Comparison of ENCODE assay signal across 13 cellular contexts in genomic region chr7:158633055-158633956, GRCh38. TPM values are rescaled to one million over a fixed set of nuclear protein-coding genes. Genes with fewer than 3 reads are reported as not detected.
DNase-seq lines count a peak whose midpoint lies in the region; ATAC-seq and TF ChIP-seq lines count a peak whose summit lies in the region.
"Had no signal": no experiment of that assay in that cellular context is flagged by ENCODE, and none has a peak within 500 bp of the region (broad histone marks: within the 10 kb centered on the region; RNA-seq: fewer than 3 reads in every experiment).

No MANE protein-coding gene starts in this region.

- H3K9me3 ChIP-seq in upper lobe of right lung (no peaks in the 10 kb centered on the region), gastrocnemius medialis (no peaks in the 10 kb centered on the region)
- H3K9me3 ChIP-seq: SJCRH30 had no signal

- intact Hi-C loops in natural killer cell (cut with micrococcal nuclease): no loop called here
- intact Hi-C loops in upper lobe of right lung (cut with DNase I): no loop called here
- intact Hi-C loops in gastrocnemius medialis (cut with DNase I; ENCODE audit: low total_unique reads): no loop called here

- no peaks in the 10 kb centered on the region for H3K36me3 Mint-ChIP-seq in natural killer cell treated with Interleukin-12 subunit alpha and Interleukin-12 subunit beta and Interleukin-15 and Interleukin-18, amount 100 ng/mL, for 72 hours
- H3K36me3 Mint-ChIP-seq in natural killer cell (peaks cover under 1% of the 10 kb centered on the region), IgD-negative memory B cell (peaks cover 8% of the 10 kb centered on the region)

- no peaks in the 10 kb centered on the region for H3K4me1 ChIP-seq in upper lobe of right lung
- H3K4me1 ChIP-seq in gastrocnemius medialis: no peaks in the 10 kb centered on the region
- H3K4me1 ChIP-seq: SJCRH30 had no signal

- H3K27ac ChIP-seq in upper lobe of right lung (no peak overlapping the region), gastrocnemius medialis (no peak overlapping the region)
- H3K27ac ChIP-seq: SJCRH30 had no signal

- no peaks in the 10 kb centered on the region for H3K36me3 ChIP-seq in upper lobe of right lung
- no peaks in the 10 kb centered on the region for H3K36me3 ChIP-seq in gastrocnemius medialis

- H3K4me1 Mint-ChIP-seq in natural killer cell treated with Interleukin-12 subunit alpha and Interleukin-12 subunit beta and Interleukin-15 and Interleukin-18, amount 100 ng/mL, for 72 hours (ENCODE audit: low read depth in 2 of 2): peaks cover 3% of the 10 kb centered on the region in 2 donors
- H3K4me1 Mint-ChIP-seq in natural killer cell (peaks cover 2 to 3% of the 10 kb centered on the region in 2 donors), IgD-negative memory B cell (peaks cover 13 to 14% (median 13%) of the 10 kb centered on the region in 3 donors)
- H3K4me1 Mint-ChIP-seq: H9, nephron had no signal

- ATAC-seq in natural killer cell treated with Interleukin-12 subunit alpha and Interleukin-12 subunit beta and Interleukin-15 and Interleukin-18, amount 100 ng/mL, for 72 hours: peak; percentile 20 to 31
- ATAC-seq in natural killer cell: no peak
- ATAC-seq in HG02610 (IDR thresholded peaks at IDR 0.05; ENCODE audit: unreplicated experiment): peak; percentile 62
- ATAC-seq in upper lobe of right lung: peak; percentile 25
- no peak for ATAC-seq in gastrocnemius medialis

- H3K4me3 Mint-ChIP-seq in natural killer cell treated with Interleukin-12 subunit alpha and Interleukin-12 subunit beta and Interleukin-15 and Interleukin-18, amount 100 ng/mL, for 72 hours: no peak overlapping the region
- no peak overlapping the region for H3K4me3 Mint-ChIP-seq in natural killer cell
- H3K4me3 Mint-ChIP-seq in IgD-negative memory B cell: peak overlapping the region in 1 of 4 donors; percentile 32
- H3K4me3 Mint-ChIP-seq: H9, nephron had no signal

- no peaks in the 10 kb centered on the region for H3K9me3 Mint-ChIP-seq in natural killer cell treated with Interleukin-12 subunit alpha and Interleukin-12 subunit beta and Interleukin-15 and Interleukin-18, amount 100 ng/mL, for 72 hours
- H3K9me3 Mint-ChIP-seq in natural killer cell (no peaks in the 10 kb centered on the region), IgD-negative memory B cell (no peaks in the 10 kb centered on the region)
- H3K9me3 Mint-ChIP-seq: H9, nephron had no signal

- H3K4me3 ChIP-seq in upper lobe of right lung (no peak overlapping the region), gastrocnemius medialis (no peak overlapping the region)
- H3K4me3 ChIP-seq: SJCRH30 had no signal

- TF ChIP-seq CTCF in natural killer cell (IDR thresholded peaks at IDR 0.05) (no peak), upper lobe of right lung (IDR thresholded peaks at IDR 0.05) (no peak), gastrocnemius medialis (IDR thresholded peaks at IDR 0.05 in 4 of 5, conservative IDR thresholded peaks at IDR 0.05 in 1 of 5) (no peak)

- no peaks in the 10 kb centered on the region for H3K27me3 Mint-ChIP-seq in natural killer cell treated with Interleukin-12 subunit alpha and Interleukin-12 subunit beta and Interleukin-15 and Interleukin-18, amount 100 ng/mL, for 72 hours
- H3K27me3 Mint-ChIP-seq in natural killer cell (ENCODE audit: low read depth in 2 of 2) (no peaks in the 10 kb centered on the region), IgD-negative memory B cell (no peaks in the 10 kb centered on the region)

- H3K27me3 ChIP-seq in upper lobe of right lung (no peaks in the 10 kb centered on the region), gastrocnemius medialis (no peaks in the 10 kb centered on the region)
- H3K27me3 ChIP-seq: SJCRH30 had no signal

- DNase-seq in natural killer cell treated with Interleukin-12 subunit alpha and Interleukin-12 subunit beta and Interleukin-15 and Interleukin-18, amount 100 ng/mL, for 72 hours (ENCODE audit: low spot score): no peak
- DNase-seq in natural killer cell: no peak
- DNase-seq in upper lobe of right lung: no peak
- no peak for DNase-seq in A172 (ENCODE audit: low spot score)
- no peak for DNase-seq in gastrocnemius medialis
- DNase-seq in COLO668 (lab: John Stamatoyannopoulos, UW; ENCODE audit: unreplicated experiment): no peak
- DNase-seq: H9, KG1, NCI-H226, SJCRH30 had no signal

- no peak for TF ChIP-seq POLR2A in gastrocnemius medialis (IDR thresholded peaks at IDR 0.05)

- no peak overlapping the region for H3K27ac Mint-ChIP-seq in natural killer cell treated with Interleukin-12 subunit alpha and Interleukin-12 subunit beta and Interleukin-15 and Interleukin-18, amount 100 ng/mL, for 72 hours
- H3K27ac Mint-ChIP-seq in natural killer cell (no peak overlapping the region), IgD-negative memory B cell (peak overlapping the region in 2 of 3 donors; percentile 59 to 67)
- H3K27ac Mint-ChIP-seq: nephron had no signal

- in situ Hi-C loops in gastrocnemius medialis (cut with MboI; ENCODE audit: low sequenced_read_pairs in 4 of 4): no loop called here

RNA-seq across cellular contexts. Expression of gene PTPRN2, which starts 45.7 kb away (rescaled TPM):
- total RNA-seq in natural killer cell treated with Interleukin-12 subunit alpha and Interleukin-12 subunit beta and Interleukin-15 and Interleukin-18, amount 100 ng/mL, for 72 hours: under 1 TPM; 0.17 to 0.74 TPM
- total RNA-seq in natural killer cell (1 to 10 TPM; 1.3 to 2.5 (median 1.9) TPM), upper lobe of right lung (4.9 TPM), gastrocnemius medialis (under 1 TPM; 0.66 to 0.85 (median 0.81) TPM)
- 1.6 TPM for polyA plus RNA-seq in IgD-negative memory B cell
- 2.2 and 4.4 TPM in 2 replicates for total RNA-seq in A172 (2014; rRNA removed; shearing (Covaris generic))

Comparison
In these comparisons a context has a peak if more than half of its experiments do, and no peak if none do; other contexts are left out.
1. ATAC-seq: peak in natural killer cell treated with Interleukin-12 subunit alpha and Interleukin-12 subunit beta and Interleukin-15 and Interleukin-18, amount 100 ng/mL, for 72 hours (2 of 2), HG02610 (single experiment) and upper lobe of right lung (single experiment); none in natural killer cell (0 of 3) and gastrocnemius medialis (0 of 2).
2. H3K27ac Mint-ChIP-seq: peak in IgD-negative memory B cell (2 of 3); none in natural killer cell treated with Interleukin-12 subunit alpha and Interleukin-12 subunit beta and Interleukin-15 and Interleukin-18, amount 100 ng/mL, for 72 hours (0 of 2) and natural killer cell (0 of 2).